Comparison of ENCODE assay signal across 12 cellular contexts in the genomic region with DNA sequence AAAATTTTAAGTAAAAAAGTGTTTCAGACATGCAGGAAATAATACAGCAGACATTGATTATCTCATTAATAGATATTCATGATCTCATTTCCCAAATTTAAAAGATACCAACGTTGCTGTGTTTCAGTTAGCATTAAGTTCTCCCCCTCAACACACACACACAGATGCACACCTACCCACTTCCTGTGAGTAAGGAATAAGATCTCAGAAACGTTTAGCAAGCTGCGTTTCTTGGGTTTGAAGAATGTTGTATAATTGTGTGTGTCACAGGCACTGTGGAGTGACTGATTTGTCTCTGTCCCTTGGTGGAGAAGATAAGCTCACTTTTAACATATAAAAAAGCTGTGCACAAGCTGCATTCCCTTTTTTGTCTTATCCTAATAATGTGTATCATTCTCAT.
DNase-seq lines count a peak whose midpoint lies in the region; ATAC-seq, FAIRE-seq and TF ChIP-seq lines count a peak whose summit lies in the region.
"Had no signal": no experiment of that assay in that cellular context is flagged by ENCODE, and none has a peak within 500 bp of the region (broad histone marks: within the 10 kb centered on the region; RNA-seq: fewer than 3 reads in every experiment).

No MANE protein-coding gene starts in this region.

- peaks cover 21% of the 10 kb centered on the region for H3K36me3 Mint-ChIP-seq in CD4-positive, CD25-positive, alpha-beta regulatory T cell

- ATAC-seq in CD4-positive, CD25-positive, alpha-beta regulatory T cell (ENCODE audit: low read depth in 2 of 2), result peak; percentile 64 to 77
- no peak for ATAC-seq in HG02588 (IDR thresholded peaks at IDR 0.05; ENCODE audit: unreplicated experiment)
- no peak for ATAC-seq in GM19395 (IDR thresholded peaks at IDR 0.05; ENCODE audit: unreplicated experiment)
- ATAC-seq: left ventricle myocardium superior had no signal

- peaks cover 18 to 43% (median 18%) of the 10 kb centered on the region in 4 donors for H3K4me1 Mint-ChIP-seq in CD4-positive, CD25-positive, alpha-beta regulatory T cell

- DNase-seq in CD4-positive, CD25-positive, alpha-beta regulatory T cell, result peak in 1 of 3 donors; percentile 57
- DNase-seq in GM12891 (ENCODE audit: insufficient read length, low spot score), result no peak
- peak; percentile 1 to 3 for DNase-seq in activated CD4-positive, alpha-beta T cell treated with anti-CD3 and anti-CD28 coated beads, Interleukin-2, amount 50 U/mL, for 4 hours
- peak; percentile 29 for DNase-seq in inferior parietal cortex (ENCODE audit: extremely low spot score)
- no peak for DNase-seq in DMS79 treated with DMSO at 0.1 percent for 48 hours (lab: John Stamatoyannopoulos, UW)
- DNase-seq: activated effector memory CD4-positive, alpha-beta T cell treated with Interleukin-2 at 50 U/mL for 16 hours; Calu3; left ventricle myocardium superior; occipital lobe had no signal

- H3K4me1 ChIP-seq in CD4-positive, CD25-positive, alpha-beta regulatory T cell (ENCODE audit: control insufficient read depth, insufficient read depth, low read length, poor library complexity, severe bottlenecking), result peaks cover 10% of the 10 kb centered on the region
- H3K4me1 ChIP-seq: tibial nerve had no signal

- no peaks in the 10 kb centered on the region for H3K9me3 ChIP-seq in CD4-positive, CD25-positive, alpha-beta regulatory T cell (ENCODE audit: control insufficient read depth in 2 of 2, low read length in 2 of 2)

- peak overlapping the region; percentile 35 for H3K4me3 ChIP-seq in CD4-positive, CD25-positive, alpha-beta regulatory T cell (ENCODE audit: low read depth, low read length)
- H3K4me3 ChIP-seq: tibial nerve had no signal

- H3K27me3 ChIP-seq in CD4-positive, CD25-positive, alpha-beta regulatory T cell (ENCODE audit: control insufficient read depth, insufficient read depth, low read length), result no peaks in the 10 kb centered on the region
- H3K27me3 ChIP-seq: tibial nerve had no signal

- peaks cover 0 to 3% (median 0%) of the 10 kb centered on the region in 7 donors for H3K9me3 Mint-ChIP-seq in CD4-positive, CD25-positive, alpha-beta regulatory T cell

- peak overlapping the region; percentile 2 for H3K27ac ChIP-seq in CD4-positive, CD25-positive, alpha-beta regulatory T cell (ENCODE audit: insufficient read depth, low read length, poor library complexity, severe bottlenecking)
- H3K27ac ChIP-seq: tibial nerve had no signal

- H3K27me3 Mint-ChIP-seq in CD4-positive, CD25-positive, alpha-beta regulatory T cell, result no peaks in the 10 kb centered on the region

- peak; percentile 85 for FAIRE-seq in GM12891 (lab: Jason Lieb, UNC)

- H3K36me3 ChIP-seq in CD4-positive, CD25-positive, alpha-beta regulatory T cell (ENCODE audit: control insufficient read depth, insufficient read depth, low read length), result peaks cover 6% of the 10 kb centered on the region

- H3K4me3 Mint-ChIP-seq in CD4-positive, CD25-positive, alpha-beta regulatory T cell, result no peak overlapping the region

- TF ChIP-seq POLR2A in GM12891 (IDR thresholded peaks at IDR 0.05; ENCODE audit: low read depth, low read length), result no peak

- no peak overlapping the region for H3K27ac Mint-ChIP-seq in CD4-positive, CD25-positive, alpha-beta regulatory T cell

TF ChIP-seq in GM12891, 5 proteins besides CTCF, POLR2A, EP300 and RAD21:
- TF ChIP-seq PAX5 (IDR thresholded peaks at IDR 0.05; ENCODE audit: insufficient read depth, low read length, severe bottlenecking) (no peak), POLR2AphosphoS5 (IDR thresholded peaks at IDR 0.05; ENCODE audit: low read depth, low read length) (no peak), POU2F2 (IDR thresholded peaks at IDR 0.05; ENCODE audit: low read depth, low read length) (no peak), TAF1 (IDR thresholded peaks at IDR 0.05; ENCODE audit: low read depth, low read length) (no peak), SPI1 (IDR thresholded peaks at IDR 0.05; ENCODE audit: low read depth, low read length) (0 out of 2 replicates have a peak, but pooled peaks have one; percentile 11)

Comparison
In these comparisons a context has a peak if more than half of its experiments do, and no peak if none do; other contexts are left out.
1. ATAC-seq: peak in CD4-positive, CD25-positive, alpha-beta regulatory T cell (2 of 2); none in HG02588 (single experiment) and GM19395 (single experiment).
2. DNase-seq: peak in activated CD4-positive, alpha-beta T cell treated with anti-CD3 and anti-CD28 coated beads, Interleukin-2, amount 50 U/mL, for 4 hours (2 of 2) and inferior parietal cortex (single experiment); none in GM12891 (single experiment) and DMS79 treated with DMSO at 0.1 percent for 48 hours (single experiment).